ENCODE assay signal across 8 cellular contexts in the genomic region with DNA sequence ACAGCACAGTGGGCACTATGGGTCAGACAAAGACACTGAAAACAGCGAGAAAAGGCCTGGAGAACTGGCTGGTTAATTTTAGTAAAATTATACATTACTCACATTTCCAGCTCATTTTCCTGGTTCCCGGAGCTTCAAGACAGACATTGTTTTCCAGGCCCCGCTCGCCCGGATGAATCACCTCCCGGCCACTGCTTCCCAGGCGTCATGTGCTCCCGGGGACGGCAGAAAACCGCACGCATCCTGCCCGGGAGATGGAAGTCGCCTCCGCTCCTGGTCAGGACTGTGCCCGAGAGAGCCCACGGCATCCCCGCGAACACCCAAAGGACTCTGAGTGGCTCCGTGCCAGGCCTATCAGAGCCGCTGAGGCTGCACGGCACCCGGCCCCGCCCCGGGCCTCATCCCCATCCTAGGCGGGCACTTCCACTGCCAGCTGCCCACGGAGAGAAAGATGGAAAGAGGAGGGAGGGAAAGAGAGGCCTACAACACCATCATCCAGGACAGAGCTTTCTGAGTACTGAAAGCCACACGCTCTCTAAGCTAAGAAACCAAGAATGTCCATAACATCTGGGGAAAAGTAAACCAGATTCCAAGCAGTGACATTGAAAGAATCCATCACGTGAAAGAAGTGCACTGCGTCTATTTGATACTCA.
DNase-seq lines count a peak whose midpoint lies in the region; ATAC-seq and TF ChIP-seq lines count a peak whose summit lies in the region.

No MANE protein-coding gene starts in this region.

- H3K4me3 ChIP-seq in adrenal gland (peak overlapping the region in 1 of 4 donors; percentile 16), heart right ventricle (peak overlapping the region in 8 of 10 donors; percentile 3 to 40 (median 27))

- peaks cover 0 to 21% of the 10 kb centered on the region in 2 donors for H3K36me3 ChIP-seq in adrenal gland (replicated peaks in 1 of 2)
- peaks cover 0 to 43% (median 0%) of the 10 kb centered on the region in 9 donors for H3K36me3 ChIP-seq in heart right ventricle

- DNase-seq in EL (peak; percentile 98), adrenal gland (peak; percentile 85 to 94 (median 90)), heart right ventricle (peak; percentile 68 to 83), renal cortical epithelial cell (ENCODE audit: low read depth) (peak; percentile 76), Kasumi-1 (lab: John Stamatoyannopoulos, UW) (no peak)
- no peak for DNase-seq in activated CD4-positive, alpha-beta T cell treated with anti-CD3 and anti-CD28 coated beads, Interleukin-2, amount 50 U/mL, for 48 hours
- DNase-seq in activated CD8-positive, alpha-beta memory T cell treated with anti-CD3 and anti-CD28 coated beads for 24 hours, result no peak

- intact Hi-C loops in adrenal gland (cut with DNase I), result no loop called here
- intact Hi-C loops in heart right ventricle (cut with DNase I), result loop anchor here in 6 of 10 donors (5.0 to 10.0 kb wide), 3 partner anchors 66 to 76 kb away; partner anchors contain the start of gene VGLL4 (in 5 of the 6)

- ATAC-seq in heart right ventricle (peak; percentile 66 to 83 (median 76)), HG03175 (IDR thresholded peaks at IDR 0.05; ENCODE audit: unreplicated experiment) (no peak)

- 41 to 47% (median 44%) methylated on average over 4 to 29 of the region's 29 CpGs for WGBS in adrenal gland, 4 donors
- 30 to 32% methylated on average over 29 of the region's 29 CpGs for WGBS in heart right ventricle, 2 donors

- peak in 1 of 2 donors; percentile 66 for TF ChIP-seq POLR2A in adrenal gland (IDR thresholded peaks at IDR 0.05)

- TF ChIP-seq CTCF in adrenal gland (IDR thresholded peaks at IDR 0.05) (no peak), heart right ventricle (IDR thresholded peaks at IDR 0.05) (no peak)

- H3K4me1 ChIP-seq in adrenal gland (replicated peaks in 1 of 2) (peaks cover 13 to 28% of the 10 kb centered on the region in 2 donors), heart right ventricle (peaks cover 32 to 84% (median 63%) of the 10 kb centered on the region in 9 donors)

- H3K27ac ChIP-seq in adrenal gland, result peak overlapping the region; percentile 75 to 99 (median 91)
- H3K27ac ChIP-seq in heart right ventricle, result peak overlapping the region; percentile 41 to 96 (median 84)

- H3K27me3 ChIP-seq in adrenal gland (no peaks in the 10 kb centered on the region), heart right ventricle (no peaks in the 10 kb centered on the region)

- H3K9me3 ChIP-seq in adrenal gland (replicated peaks in 1 of 3) (no peaks in the 10 kb centered on the region), heart right ventricle (no peaks in the 10 kb centered on the region)

Comparison
In these comparisons a context has a peak if more than half of its experiments do, and no peak if none do; other contexts are left out.
1. DNase-seq: peak in EL (single experiment), adrenal gland (7 of 7), heart right ventricle (2 of 2) and renal cortical epithelial cell (single experiment); none in Kasumi-1 (0 of 2), activated CD4-positive, alpha-beta T cell treated with anti-CD3 and anti-CD28 coated beads, Interleukin-2, amount 50 U/mL, for 48 hours (0 of 2) and activated CD8-positive, alpha-beta memory T cell treated with anti-CD3 and anti-CD28 coated beads for 24 hours (single experiment).
2. intact Hi-C loops: an anchor here in heart right ventricle (5.0 to 10.0 kb wide); none called in adrenal gland.